Comparison of ENCODE assay signal across 12 cellular contexts in genomic region chr19:46759817-46760333, GRCh38. TPM values are rescaled to one million over a fixed set of nuclear protein-coding genes. Genes with fewer than 3 reads are reported as not detected.
DNase-seq lines count a peak whose midpoint lies in the region; ATAC-seq, FAIRE-seq and TF ChIP-seq lines count a peak whose summit lies in the region.
"Had no signal": no experiment of that assay in that cellular context is flagged by ENCODE, and none has a peak within 500 bp of the region (broad histone marks: within the 10 kb centered on the region; RNA-seq: fewer than 3 reads in every experiment).

No MANE protein-coding gene starts in this region.

- peak overlapping the region; percentile 51 for H3K4me2 ChIP-seq in HepG2 (ENCODE audit: low read depth, low read length)

- no peak overlapping the region; a peak in 1 of 6 replicates for H3K4me3 ChIP-seq in HepG2 (replicated peaks in 1 of 3; ENCODE audit: insufficient read depth in 1 of 3, low read depth in 2 of 3, low read length in 3 of 3)
- no peak overlapping the region for H3K4me3 ChIP-seq in right lobe of liver
- no peak overlapping the region for H3K4me3 ChIP-seq in breast epithelium
- no peak overlapping the region for H3K4me3 ChIP-seq in left lung

- H3K9ac ChIP-seq in HepG2 (ENCODE audit: insufficient read depth, low read depth, low read length): no peak overlapping the region

- H3K36me3 ChIP-seq in HepG2 (replicated peaks in 1 of 2; ENCODE audit: control insufficient read depth in 1 of 2, insufficient read depth in 2 of 2, low read length in 2 of 2) (0 out of 5 replicates have a peak, but pooled peaks cover 0 to 4% of the 10 kb centered on the region in 2 experiments), right lobe of liver (no peaks in the 10 kb centered on the region), breast epithelium (no peaks in the 10 kb centered on the region), left lung (peaks cover 0 to 23% of the 10 kb centered on the region in 2 donors)

- no peaks in the 10 kb centered on the region for H3K27me3 ChIP-seq in HepG2 (ENCODE audit: control insufficient read depth in 1 of 2, insufficient read depth in 2 of 2, low read length in 2 of 2)
- no peaks in the 10 kb centered on the region for H3K27me3 ChIP-seq in right lobe of liver
- H3K27me3 ChIP-seq in breast epithelium: no peaks in the 10 kb centered on the region
- H3K27me3 ChIP-seq in left lung: no peaks in the 10 kb centered on the region

- POLR2A ChIA-PET in HepG2 (lab: Yijun Ruan, JAX): no interaction called here

- no peak overlapping the region for H3K4me3 Mint-ChIP-seq in activated T-helper 17 cell treated with anti-CD3 and anti-CD28 coated beads, Interleukin-2, amount 50 U/mL, for 72 hours

- intact Hi-C loops in HepG2 (cut with micrococcal nuclease; ENCODE audit: unreplicated experiment) (loop anchor here (5.0 kb wide), 1 partner anchor 82 kb away; no protein-coding TSS in a partner anchor), right lobe of liver (cut with DNase I) (loop anchor here (5.0 to 10.0 kb wide), 2 partner anchors 82 to 235 kb away; no protein-coding TSS in a partner anchor), breast epithelium (cut with DNase I; ENCODE audit: low total_unique reads) (loop anchor here (10.0 kb wide), 1 partner anchor 245 kb away; no protein-coding TSS in a partner anchor), left lung (cut with DNase I) (loop anchor here (5.0 to 10.0 kb wide), 3 partner anchors 82 to 227 kb away; no protein-coding TSS in a partner anchor)

- peak; percentile 14; the same call in 1 of the 3 replicates for ATAC-seq in HepG2
- no peak for ATAC-seq in right lobe of liver
- ATAC-seq in left lung: peak; percentile 5
- no peak for ATAC-seq in HG03135 (IDR thresholded peaks at IDR 0.05; ENCODE audit: unreplicated experiment)
- ATAC-seq in activated T-helper 17 cell treated with anti-CD3 and anti-CD28 coated beads, Interleukin-2, amount 50 U/mL, for 72 hours (replicated peaks): no peak

- FAIRE-seq in HepG2 (lab: Jason Lieb, UNC): peak; percentile 26
- FAIRE-seq: G401.6 had no signal

- H3K27me3 Mint-ChIP-seq in activated T-helper 17 cell treated with anti-CD3 and anti-CD28 coated beads, Interleukin-2, amount 50 U/mL, for 72 hours: no peaks in the 10 kb centered on the region

- DNase-seq in HepG2 (ENCODE audit: low spot score) (no peak), right lobe of liver (no peak), breast epithelium (ENCODE audit: low spot score in 2 of 2) (peak in 1 of 2 donors; percentile 89), left lung (no peak), NK-92 (lab: John Stamatoyannopoulos, UW; ENCODE audit: unreplicated experiment) (no peak), HUDEP-2 (lab: John Stamatoyannopoulos, UW; ENCODE audit: unreplicated experiment in 76 of 76) (no peak)
- DNase-seq: ACHN; activated effector memory CD4-positive, alpha-beta T cell treated with anti-CD3 and anti-CD28 coated beads, Interleukin-2, amount 50 U/mL, for 16 hours; effector CD8-positive, alpha-beta T cell had no signal

- no peaks in the 10 kb centered on the region for H3K79me2 ChIP-seq in HepG2 (ENCODE audit: insufficient read depth, low read length)

- TF ChIP-seq RAD21 in HepG2 (CRISPR knock-in tag; IDR thresholded peaks at IDR 0.05): no peak

- H4K20me1 ChIP-seq in HepG2 (ENCODE audit: insufficient read depth, low read length): no peaks in the 10 kb centered on the region

- no peaks in the 10 kb centered on the region for H3K9me3 ChIP-seq in HepG2 (ENCODE audit: low read length)
- no peaks in the 10 kb centered on the region for H3K9me3 ChIP-seq in right lobe of liver
- H3K9me3 ChIP-seq in breast epithelium: no peaks in the 10 kb centered on the region
- no peaks in the 10 kb centered on the region for H3K9me3 ChIP-seq in left lung

- CTCF ChIA-PET in HepG2 (lab: Yijun Ruan, JAX; ENCODE audit: low intra/inter-chr PET ratio, low total read pairs): interaction anchor here (1.6 kb wide), 1 partner anchor 81 kb away, joined by 4 read pairs; no protein-coding TSS in a partner anchor

- no peaks in the 10 kb centered on the region for H3K4me1 Mint-ChIP-seq in activated T-helper 17 cell treated with anti-CD3 and anti-CD28 coated beads, Interleukin-2, amount 50 U/mL, for 72 hours

- H3K27ac ChIP-seq in HepG2 (ENCODE audit: extremely low read length, insufficient read depth, low read length) (peak overlapping the region; percentile 30), right lobe of liver (no peak overlapping the region), breast epithelium (peak overlapping the region; percentile 92 to 93), left lung (no peak overlapping the region)

- TF ChIP-seq CTCF in HepG2 (CRISPR knock-in tag; IDR thresholded peaks at IDR 0.05) (0 out of 2 replicates have a peak, but pooled peaks have one; percentile 0), right lobe of liver (IDR thresholded peaks at IDR 0.05) (no peak), breast epithelium (IDR thresholded peaks at IDR 0.05) (no peak), left lung (IDR thresholded peaks at IDR 0.05) (no peak)

- no TSS peak for BruUV-seq in HepG2 (replicated peaks; lab: Mats Ljungman, UMichigan)

- in situ Hi-C loops in HepG2 (cut with HindIII; ENCODE audit: extremely low pct_ligation_motif_present, low pct_unique_long_range_greater_than_20kb): no loop called here

- no peak overlapping the region for H3K27ac Mint-ChIP-seq in activated T-helper 17 cell treated with anti-CD3 and anti-CD28 coated beads, Interleukin-2, amount 50 U/mL, for 72 hours

- WGBS in HepG2 (ENCODE audit: low lambda C conversion rate): 14% methylated on average over 7 of the region's 7 CpGs
- 60% methylated on average over 5 of the region's 7 CpGs for WGBS in right lobe of liver (ENCODE audit: insufficient coverage, low coverage, low lambda C conversion rate, missing lambda C conversion rate)

- TF ChIP-seq EP300 in HepG2 (IDR thresholded peaks at IDR 0.05; ENCODE audit: low read depth in 2 of 2, low read length in 2 of 2) (no peak), HepG2 (CRISPR knock-in tag; IDR thresholded peaks at IDR 0.05; ENCODE audit: borderline replicate concordance) (no peak)

- H3K4me1 ChIP-seq in HepG2 (ENCODE audit: insufficient read depth, low read length) (peaks cover 48% of the 10 kb centered on the region), right lobe of liver (peaks cover 0 to 12% (median 0%) of the 10 kb centered on the region in 4 donors), breast epithelium (peaks cover 6 to 7% of the 10 kb centered on the region in 2 donors), left lung (peaks cover 6 to 29% of the 10 kb centered on the region in 2 donors)

- H3K36me3 Mint-ChIP-seq in activated T-helper 17 cell treated with anti-CD3 and anti-CD28 coated beads, Interleukin-2, amount 50 U/mL, for 72 hours (ENCODE audit: low read depth): no peaks in the 10 kb centered on the region

- H3K9me3 Mint-ChIP-seq in activated T-helper 17 cell treated with anti-CD3 and anti-CD28 coated beads, Interleukin-2, amount 50 U/mL, for 72 hours: no peaks in the 10 kb centered on the region

- no peak overlapping the region for H2AFZ ChIP-seq in HepG2 (ENCODE audit: low read length)

- no peak for TF ChIP-seq POLR2A in HepG2 (IDR thresholded peaks at IDR 0.05; ENCODE audit: insufficient read depth in 1 of 2, low read depth in 2 of 2, low read length in 2 of 2)
- TF ChIP-seq POLR2A in right lobe of liver (IDR thresholded peaks at IDR 0.05): no peak
- no peak for TF ChIP-seq POLR2A in breast epithelium (IDR thresholded peaks at IDR 0.05)

RNA-seq across cellular contexts. Expression of gene STRN4, which starts 13.6 kb away (rescaled TPM):
- total RNA-seq in HepG2 (2016; rRNA removed; fragmentation: Illumina TruSeq; extraction: Trizol): 32.2 and 43.1 TPM in 2 replicates
- total RNA-seq in HepG2 (2016; cell fraction: cytosol; rRNA removed; fragmentation: Illumina TruSeq; extraction: Trizol; ENCODE audit: low read depth): 13.6 and 15.4 TPM in 2 replicates
- total RNA-seq in HepG2 (2016; cell fraction: insoluble cytoplasmic fraction; rRNA removed; fragmentation: Illumina TruSeq; extraction: Trizol): 25.7 and 41.7 TPM in 2 replicates
- 30.2 and 30.9 TPM in 2 replicates for total RNA-seq in HepG2 (2016; cell fraction: membrane; rRNA removed; fragmentation: Illumina TruSeq; extraction: Trizol)
- 30.6 and 31.6 TPM in 2 replicates for total RNA-seq in HepG2 (2016; cell fraction: nucleus; rRNA removed; fragmentation: Illumina TruSeq; extraction: Trizol)
- 57.3 and 80.7 TPM in 2 replicates for polyA plus RNA-seq in HepG2 (2011; rRNA removed)
- polyA plus RNA-seq in HepG2 (2011; cell fraction: cytosol; rRNA removed): 34.2 and 64.8 TPM in 2 replicates
- polyA plus RNA-seq in HepG2 (2011; cell fraction: nucleus; rRNA removed): 266 and 313 TPM in 2 replicates
- 35.6 and 48.5 TPM in 2 replicates for polyA plus RNA-seq in HepG2 (2012)
- polyA plus RNA-seq in HepG2 (2016; cell fraction: cytosol; fragmentation: Illumina TruSeq; extraction: Trizol; ENCODE audit: low read depth): 8.5 and 9.3 TPM in 2 replicates
- polyA plus RNA-seq in HepG2 (2016; cell fraction: insoluble cytoplasmic fraction; fragmentation: Illumina TruSeq; extraction: Trizol; ENCODE audit: low read depth): 34.1 and 37.8 TPM in 2 replicates
- 21.1 and 23.2 TPM in 2 replicates for polyA plus RNA-seq in HepG2 (2016; cell fraction: membrane; fragmentation: Illumina TruSeq; extraction: Trizol; ENCODE audit: low read depth)
- polyA plus RNA-seq in HepG2 (2016; cell fraction: nucleus; fragmentation: Illumina TruSeq; extraction: Trizol; ENCODE audit: insufficient read depth, low read depth): 78.0 and 78.1 TPM in 2 replicates
- 47.8 and 141 TPM in 2 replicates for polyA minus RNA-seq in HepG2 (2011; rRNA and poly(A)+ RNA removed; ENCODE audit: low replicate concordance)
- polyA minus RNA-seq in HepG2 (2011; cell fraction: cytosol; rRNA and poly(A)+ RNA removed): 30.6 and 39.4 TPM in 2 replicates
- polyA minus RNA-seq in HepG2 (2011; cell fraction: nucleus; rRNA and poly(A)+ RNA removed): 37.0 and 47.4 TPM in 2 replicates
- total RNA-seq in right lobe of liver: 10 to 100 TPM; 16.9 to 28.1 (median 23.7) TPM
- 10 to 100 TPM; 45.0 to 57.0 (median 53.7) TPM for total RNA-seq in breast epithelium
- 10 to 100 TPM; 54.2 to 73.4 TPM for total RNA-seq in left lung
- 10 to 100 TPM; 60.7 to 69.9 TPM for total RNA-seq in activated T-helper 17 cell treated with anti-CD3 and anti-CD28 coated beads, Interleukin-2, amount 50 U/mL, for 72 hours

RNA-seq across cellular contexts. Expression of gene FKRP, which starts 14.0 kb away (rescaled TPM):
- 4.0 and 9.8 TPM in 2 replicates for total RNA-seq in HepG2 (2016; rRNA removed; fragmentation: Illumina TruSeq; extraction: Trizol)
- 1.2 and 1.9 TPM in 2 replicates for total RNA-seq in HepG2 (2016; cell fraction: cytosol; rRNA removed; fragmentation: Illumina TruSeq; extraction: Trizol; ENCODE audit: low read depth)
- 3.4 and 11.2 TPM in 2 replicates for total RNA-seq in HepG2 (2016; cell fraction: insoluble cytoplasmic fraction; rRNA removed; fragmentation: Illumina TruSeq; extraction: Trizol)
- total RNA-seq in HepG2 (2016; cell fraction: membrane; rRNA removed; fragmentation: Illumina TruSeq; extraction: Trizol): 3.6 and 3.7 TPM in 2 replicates
- 11.2 and 11.6 TPM in 2 replicates for total RNA-seq in HepG2 (2016; cell fraction: nucleus; rRNA removed; fragmentation: Illumina TruSeq; extraction: Trizol)
- 7.3 and 9.2 TPM in 2 replicates for polyA plus RNA-seq in HepG2 (2011; rRNA removed)
- 7.8 and 9.7 TPM in 2 replicates for polyA plus RNA-seq in HepG2 (2011; cell fraction: cytosol; rRNA removed)
- polyA plus RNA-seq in HepG2 (2011; cell fraction: nucleus; rRNA removed): 27.5 and 33.9 TPM in 2 replicates
- 12.4 and 17.0 TPM in 2 replicates for polyA plus RNA-seq in HepG2 (2012)
- 0.63 and 1.3 TPM in 2 replicates for polyA plus RNA-seq in HepG2 (2016; cell fraction: cytosol; fragmentation: Illumina TruSeq; extraction: Trizol; ENCODE audit: low read depth)
- polyA plus RNA-seq in HepG2 (2016; cell fraction: insoluble cytoplasmic fraction; fragmentation: Illumina TruSeq; extraction: Trizol; ENCODE audit: low read depth): 5.1 TPM in 2 replicates
- polyA plus RNA-seq in HepG2 (2016; cell fraction: membrane; fragmentation: Illumina TruSeq; extraction: Trizol; ENCODE audit: low read depth): 1.7 and 2.3 TPM in 2 replicates
- polyA plus RNA-seq in HepG2 (2016; cell fraction: nucleus; fragmentation: Illumina TruSeq; extraction: Trizol; ENCODE audit: insufficient read depth, low read depth): 34.8 and 35.7 TPM in 2 replicates
- polyA minus RNA-seq in HepG2 (2011; rRNA and poly(A)+ RNA removed; ENCODE audit: low replicate concordance): 6.9 and 11.0 TPM in 2 replicates
- polyA minus RNA-seq in HepG2 (2011; cell fraction: cytosol; rRNA and poly(A)+ RNA removed): 7.5 and 8.8 TPM in 2 replicates
- 10.3 and 11.5 TPM in 2 replicates for polyA minus RNA-seq in HepG2 (2011; cell fraction: nucleus; rRNA and poly(A)+ RNA removed)
- total RNA-seq in right lobe of liver: 1 to 10 TPM; 5.8 to 9.5 (median 7.4) TPM
- 10 to 100 TPM; 11.4 to 23.1 (median 12.1) TPM for total RNA-seq in breast epithelium
- 10 to 100 TPM; 18.8 to 20.9 TPM for total RNA-seq in left lung
- total RNA-seq in activated T-helper 17 cell treated with anti-CD3 and anti-CD28 coated beads, Interleukin-2, amount 50 U/mL, for 72 hours: 10 to 100 TPM in 1 of 2 donors, 1 to 10 TPM in 1; 6.3 to 14.3 TPM

RNA-seq across cellular contexts. Expression of gene SLC1A5, which starts 28.5 kb away (rescaled TPM):
- 62.9 and 120 TPM in 2 replicates for total RNA-seq in HepG2 (2016; rRNA removed; fragmentation: Illumina TruSeq; extraction: Trizol)
- 32.1 and 33.8 TPM in 2 replicates for total RNA-seq in HepG2 (2016; cell fraction: cytosol; rRNA removed; fragmentation: Illumina TruSeq; extraction: Trizol; ENCODE audit: low read depth)
- 60.0 and 120 TPM in 2 replicates for total RNA-seq in HepG2 (2016; cell fraction: insoluble cytoplasmic fraction; rRNA removed; fragmentation: Illumina TruSeq; extraction: Trizol)
- 66.6 and 68.6 TPM in 2 replicates for total RNA-seq in HepG2 (2016; cell fraction: membrane; rRNA removed; fragmentation: Illumina TruSeq; extraction: Trizol)
- 104 and 128 TPM in 2 replicates for total RNA-seq in HepG2 (2016; cell fraction: nucleus; rRNA removed; fragmentation: Illumina TruSeq; extraction: Trizol)
- polyA plus RNA-seq in HepG2 (2011; rRNA removed): 159 and 209 TPM in 2 replicates
- 144 and 165 TPM in 2 replicates for polyA plus RNA-seq in HepG2 (2011; cell fraction: cytosol; rRNA removed)
- polyA plus RNA-seq in HepG2 (2011; cell fraction: nucleus; rRNA removed): 113 and 131 TPM in 2 replicates
- polyA plus RNA-seq in HepG2 (2012): 119 and 235 TPM in 2 replicates
- 34.6 and 34.8 TPM in 2 replicates for polyA plus RNA-seq in HepG2 (2016; cell fraction: cytosol; fragmentation: Illumina TruSeq; extraction: Trizol; ENCODE audit: low read depth)
- polyA plus RNA-seq in HepG2 (2016; cell fraction: insoluble cytoplasmic fraction; fragmentation: Illumina TruSeq; extraction: Trizol; ENCODE audit: low read depth): 74.0 and 78.9 TPM in 2 replicates
- polyA plus RNA-seq in HepG2 (2016; cell fraction: membrane; fragmentation: Illumina TruSeq; extraction: Trizol; ENCODE audit: low read depth): 51.1 and 55.4 TPM in 2 replicates
- polyA plus RNA-seq in HepG2 (2016; cell fraction: nucleus; fragmentation: Illumina TruSeq; extraction: Trizol; ENCODE audit: insufficient read depth, low read depth): 197 and 219 TPM in 2 replicates
- 282 and 502 TPM in 2 replicates for polyA minus RNA-seq in HepG2 (2011; rRNA and poly(A)+ RNA removed; ENCODE audit: low replicate concordance)
- 101 and 104 TPM in 2 replicates for polyA minus RNA-seq in HepG2 (2011; cell fraction: cytosol; rRNA and poly(A)+ RNA removed)
- 52.3 and 68.3 TPM in 2 replicates for polyA minus RNA-seq in HepG2 (2011; cell fraction: nucleus; rRNA and poly(A)+ RNA removed)
- total RNA-seq in right lobe of liver: 1 to 10 TPM; 1.8 to 8.0 (median 4.4) TPM
- 100 to 1,000 TPM; 121 to 146 (median 121) TPM for total RNA-seq in breast epithelium
- 100 to 1,000 TPM in 1 of 2 donors, 10 to 100 TPM in 1; 79.9 to 172 TPM for total RNA-seq in left lung
- 100 to 1,000 TPM; 119 to 221 TPM for total RNA-seq in activated T-helper 17 cell treated with anti-CD3 and anti-CD28 coated beads, Interleukin-2, amount 50 U/mL, for 72 hours

RNA-seq across cellular contexts. Expression of gene PRKD2, which starts 43.0 kb away (rescaled TPM):
- total RNA-seq in HepG2 (2016; rRNA removed; fragmentation: Illumina TruSeq; extraction: Trizol): 6.7 and 13.2 TPM in 2 replicates
- 3.7 and 5.6 TPM in 2 replicates for total RNA-seq in HepG2 (2016; cell fraction: cytosol; rRNA removed; fragmentation: Illumina TruSeq; extraction: Trizol; ENCODE audit: low read depth)
- 7.7 and 10.7 TPM in 2 replicates for total RNA-seq in HepG2 (2016; cell fraction: insoluble cytoplasmic fraction; rRNA removed; fragmentation: Illumina TruSeq; extraction: Trizol)
- 10.7 and 11.6 TPM in 2 replicates for total RNA-seq in HepG2 (2016; cell fraction: membrane; rRNA removed; fragmentation: Illumina TruSeq; extraction: Trizol)
- total RNA-seq in HepG2 (2016; cell fraction: nucleus; rRNA removed; fragmentation: Illumina TruSeq; extraction: Trizol): 9.5 and 12.7 TPM in 2 replicates
- polyA plus RNA-seq in HepG2 (2011; rRNA removed): 7.3 and 9.2 TPM in 2 replicates
- polyA plus RNA-seq in HepG2 (2011; cell fraction: cytosol; rRNA removed): 5.7 and 8.3 TPM in 2 replicates
- 19.6 and 26.3 TPM in 2 replicates for polyA plus RNA-seq in HepG2 (2011; cell fraction: nucleus; rRNA removed)
- polyA plus RNA-seq in HepG2 (2012): 12.3 and 18.9 TPM in 2 replicates
- 4.2 and 4.7 TPM in 2 replicates for polyA plus RNA-seq in HepG2 (2016; cell fraction: cytosol; fragmentation: Illumina TruSeq; extraction: Trizol; ENCODE audit: low read depth)
- 12.5 and 12.9 TPM in 2 replicates for polyA plus RNA-seq in HepG2 (2016; cell fraction: insoluble cytoplasmic fraction; fragmentation: Illumina TruSeq; extraction: Trizol; ENCODE audit: low read depth)
- 6.8 and 7.6 TPM in 2 replicates for polyA plus RNA-seq in HepG2 (2016; cell fraction: membrane; fragmentation: Illumina TruSeq; extraction: Trizol; ENCODE audit: low read depth)
- polyA plus RNA-seq in HepG2 (2016; cell fraction: nucleus; fragmentation: Illumina TruSeq; extraction: Trizol; ENCODE audit: insufficient read depth, low read depth): 26.1 and 27.2 TPM in 2 replicates
- polyA minus RNA-seq in HepG2 (2011; rRNA and poly(A)+ RNA removed; ENCODE audit: low replicate concordance): 10.6 and 14.4 TPM in 2 replicates
- 8.2 and 11.7 TPM in 2 replicates for polyA minus RNA-seq in HepG2 (2011; cell fraction: cytosol; rRNA and poly(A)+ RNA removed)
- 9.1 TPM in 2 replicates for polyA minus RNA-seq in HepG2 (2011; cell fraction: nucleus; rRNA and poly(A)+ RNA removed)
- 10 to 100 TPM; 15.1 to 20.2 (median 16.9) TPM for total RNA-seq in right lobe of liver
- total RNA-seq in breast epithelium: 10 to 100 TPM; 13.1 to 36.7 (median 25.5) TPM
- 10 to 100 TPM; 37.8 to 48.5 TPM for total RNA-seq in left lung
- total RNA-seq in activated T-helper 17 cell treated with anti-CD3 and anti-CD28 coated beads, Interleukin-2, amount 50 U/mL, for 72 hours: 100 to 1,000 TPM in 1 of 2 donors, 10 to 100 TPM in 1; 75.0 to 103 TPM

Comparison
In these comparisons a context has a peak if more than half of its experiments do, and no peak if none do; other contexts are left out.
1. ATAC-seq: peak in HepG2 (single experiment) and left lung (single experiment); none in right lobe of liver (0 of 4), HG03135 (single experiment) and activated T-helper 17 cell treated with anti-CD3 and anti-CD28 coated beads, Interleukin-2, amount 50 U/mL, for 72 hours (single experiment).
2. H3K27ac ChIP-seq: peak in HepG2 (single experiment) and breast epithelium (2 of 2); none in right lobe of liver (0 of 3) and left lung (0 of 2).